ENCODE assay signal across 10 cellular contexts in genomic region chr12:113244015-113244983, GRCh38. TPM values are rescaled to one million over a fixed set of nuclear protein-coding genes. Genes with fewer than 3 reads are reported as not detected.
A peak's percentile ranks its signal among the peaks of the same experiment; 100 is the strongest.
DNase-seq lines count a peak whose midpoint lies in the region; ATAC-seq and TF ChIP-seq lines count a peak whose summit lies in the region.
"Had no signal": no experiment of that assay in that cellular context is flagged by ENCODE, and none has a peak within 500 bp of the region (broad histone marks: within the 10 kb centered on the region; RNA-seq: fewer than 3 reads in every experiment).

No MANE protein-coding gene starts in this region.

- no peak for TF ChIP-seq POLR2A in gastrocnemius medialis (IDR thresholded peaks at IDR 0.05)

- intact Hi-C loops in left cardiac atrium (cut with DNase I): no loop called here
- intact Hi-C loops in gastrocnemius medialis (cut with DNase I; ENCODE audit: low total_unique reads): no loop called here

- peaks cover 11% of the 10 kb centered on the region for H3K4me1 Mint-ChIP-seq in activated T-helper 17 cell treated with anti-CD3 and anti-CD28 coated beads, Interleukin-2, amount 50 U/mL, for 72 hours

- no peaks in the 10 kb centered on the region for H3K9me3 ChIP-seq in gastrocnemius medialis

- no peaks in the 10 kb centered on the region for H3K27me3 Mint-ChIP-seq in activated T-helper 17 cell treated with anti-CD3 and anti-CD28 coated beads, Interleukin-2, amount 50 U/mL, for 72 hours

- peak overlapping the region; percentile 9 to 45 (median 24) for H3K4me3 ChIP-seq in gastrocnemius medialis

- peak; percentile 69 for DNase-seq in LHCN-M2 (ENCODE audit: low read depth)
- peak; percentile 64 for DNase-seq in left cardiac atrium
- DNase-seq in gastrocnemius medialis: peak; percentile 61 to 87
- DNase-seq in activated CD4-positive, CD25-positive, alpha-beta regulatory T cell treated with anti-CD3 and anti-CD28 coated beads, Interleukin-2, amount 50 U/mL, for 72 hours: no peak
- no peak for DNase-seq in stimulated activated CD8-positive, alpha-beta memory T cell treated with anti-CD3 and anti-CD28 coated beads, Interleukin-4, amount 100 ng/mL, for 48 hours
- no peak for DNase-seq in HuH-7 (ENCODE audit: low spot score)
- DNase-seq: activated CD8-positive, alpha-beta memory T cell treated with anti-CD3 and anti-CD28 coated beads, Interleukin-2, amount 50 U/mL, for 4 hours; stimulated activated CD4-positive, alpha-beta T cell treated with anti-CD3 and anti-CD28 coated beads, Interleukin-4, amount 100 ng/mL, for 24 hours had no signal

- H3K4me3 Mint-ChIP-seq in activated T-helper 17 cell treated with anti-CD3 and anti-CD28 coated beads, Interleukin-2, amount 50 U/mL, for 72 hours: peak overlapping the region; percentile 44

- H3K9me3 Mint-ChIP-seq in activated T-helper 17 cell treated with anti-CD3 and anti-CD28 coated beads, Interleukin-2, amount 50 U/mL, for 72 hours: no peaks in the 10 kb centered on the region

- H3K36me3 ChIP-seq in gastrocnemius medialis: no peaks in the 10 kb centered on the region

- peaks cover 59% of the 10 kb centered on the region for H3K36me3 Mint-ChIP-seq in activated T-helper 17 cell treated with anti-CD3 and anti-CD28 coated beads, Interleukin-2, amount 50 U/mL, for 72 hours (ENCODE audit: low read depth)

- H3K4me1 ChIP-seq in gastrocnemius medialis: peaks cover 86 to 97% of the 10 kb centered on the region in 2 donors

- TF ChIP-seq CTCF in gastrocnemius medialis (IDR thresholded peaks at IDR 0.05 in 4 of 5, conservative IDR thresholded peaks at IDR 0.05 in 1 of 5): no peak

- H3K27me3 ChIP-seq in gastrocnemius medialis: no peaks in the 10 kb centered on the region

- in situ Hi-C loops in gastrocnemius medialis (cut with MboI; ENCODE audit: low sequenced_read_pairs in 4 of 4): no loop called here

- peak overlapping the region; percentile 92 to 99 (median 96) for H3K27ac ChIP-seq in gastrocnemius medialis

- peak overlapping the region; percentile 76 for H3K27ac Mint-ChIP-seq in activated T-helper 17 cell treated with anti-CD3 and anti-CD28 coated beads, Interleukin-2, amount 50 U/mL, for 72 hours

- peak; percentile 43 for ATAC-seq in activated T-helper 17 cell treated with anti-CD3 and anti-CD28 coated beads, Interleukin-2, amount 50 U/mL, for 72 hours (replicated peaks)
- ATAC-seq in left cardiac atrium (peak; percentile 25 to 52), gastrocnemius medialis (peak; percentile 6 to 19), GM21367 (IDR thresholded peaks at IDR 0.05; ENCODE audit: unreplicated experiment) (no peak)

RNA-seq across cellular contexts. Expression of gene TPCN1, which starts 23.0 kb away (rescaled TPM):
- total RNA-seq in LHCN-M2 (2014; rRNA removed): 17.8 and 21.4 TPM in 2 replicates
- 11.4 TPM for polyA plus RNA-seq in LHCN-M2 (2012)
- 10 to 100 TPM; 29.4 to 67.7 TPM for total RNA-seq in activated T-helper 17 cell treated with anti-CD3 and anti-CD28 coated beads, Interleukin-2, amount 50 U/mL, for 72 hours
- total RNA-seq in left cardiac atrium: 10 to 100 TPM; 66.1 to 80.6 TPM
- 10 to 100 TPM; 21.4 to 27.0 (median 25.4) TPM for total RNA-seq in gastrocnemius medialis

RNA-seq across cellular contexts. Expression of gene RITA1, which starts 58.8 kb away (rescaled TPM):
- 34.2 and 38.0 TPM in 2 replicates for total RNA-seq in LHCN-M2 (2014; rRNA removed)
- 23.2 TPM for polyA plus RNA-seq in LHCN-M2 (2012)
- 10 to 100 TPM; 14.2 to 23.9 TPM for total RNA-seq in activated T-helper 17 cell treated with anti-CD3 and anti-CD28 coated beads, Interleukin-2, amount 50 U/mL, for 72 hours
- 10 to 100 TPM; 10.8 to 13.0 TPM for total RNA-seq in left cardiac atrium
- 10 to 100 TPM; 17.7 to 31.2 (median 23.1) TPM for total RNA-seq in gastrocnemius medialis

RNA-seq across cellular contexts. Expression of gene DDX54, which starts 59.0 kb away (rescaled TPM):
- total RNA-seq in LHCN-M2 (2014; rRNA removed) (58.7 and 74.3 TPM in 2 replicates), left cardiac atrium (10 to 100 TPM; 32.4 to 39.4 TPM), gastrocnemius medialis (100 to 1,000 TPM in 3 of 4 donors, 10 to 100 TPM in 1; 90.0 to 144 (median 108) TPM)
- polyA plus RNA-seq in LHCN-M2 (2012): 36.5 TPM
- total RNA-seq in activated T-helper 17 cell treated with anti-CD3 and anti-CD28 coated beads, Interleukin-2, amount 50 U/mL, for 72 hours: 10 to 100 TPM; 47.4 to 86.9 TPM

Comparison
In these comparisons a context has a peak if more than half of its experiments do, and no peak if none do; other contexts are left out.
1. DNase-seq: peak in LHCN-M2 (single experiment), left cardiac atrium (single experiment) and gastrocnemius medialis (2 of 2); none in activated CD4-positive, CD25-positive, alpha-beta regulatory T cell treated with anti-CD3 and anti-CD28 coated beads, Interleukin-2, amount 50 U/mL, for 72 hours (single experiment), stimulated activated CD8-positive, alpha-beta memory T cell treated with anti-CD3 and anti-CD28 coated beads, Interleukin-4, amount 100 ng/mL, for 48 hours (single experiment) and HuH-7 (single experiment).